9 cellular contexts compared by ENCODE assay signal in genomic region chr11:57567210-57567511, GRCh38. TPM values are rescaled to one million over a fixed set of nuclear protein-coding genes. Genes with fewer than 3 reads are reported as not detected.
DNase-seq lines count a peak whose midpoint lies in the region; ATAC-seq and TF ChIP-seq lines count a peak whose summit lies in the region.
"Had no signal": no experiment of that assay in that cellular context is flagged by ENCODE, and none has a peak within 500 bp of the region (broad histone marks: within the 10 kb centered on the region; RNA-seq: fewer than 3 reads in every experiment).

No MANE protein-coding gene starts in this region.

- no peaks in the 10 kb centered on the region for H3K9me3 ChIP-seq in CD4-positive, CD25-positive, alpha-beta regulatory T cell (ENCODE audit: control insufficient read depth in 2 of 2, low read length in 2 of 2)

- ATAC-seq in CD4-positive, CD25-positive, alpha-beta regulatory T cell (ENCODE audit: low read depth in 2 of 2): no peak
- ATAC-seq in GM21381 (IDR thresholded peaks at IDR 0.05; ENCODE audit: unreplicated experiment): peak; percentile 4

- H3K36me3 Mint-ChIP-seq in CD4-positive, CD25-positive, alpha-beta regulatory T cell: peaks cover 9% of the 10 kb centered on the region

- peak overlapping the region; percentile 98 for H3K4me3 ChIP-seq in CD4-positive, CD25-positive, alpha-beta regulatory T cell (ENCODE audit: low read depth, low read length)
- peak overlapping the region; percentile 83 for H3K4me3 ChIP-seq in brain microvascular endothelial cell (ENCODE audit: low read depth, low read length)

- H3K27ac Mint-ChIP-seq in CD4-positive, CD25-positive, alpha-beta regulatory T cell: peak overlapping the region; percentile 95 to 97 (median 96)

- peaks cover 0 to 1% (median 0%) of the 10 kb centered on the region in 7 donors for H3K9me3 Mint-ChIP-seq in CD4-positive, CD25-positive, alpha-beta regulatory T cell

- H3K36me3 ChIP-seq in CD4-positive, CD25-positive, alpha-beta regulatory T cell (ENCODE audit: control insufficient read depth, insufficient read depth, low read length): peaks cover 4% of the 10 kb centered on the region
- H3K36me3 ChIP-seq in brain microvascular endothelial cell (replicated peaks): no peaks in the 10 kb centered on the region

- in situ Hi-C loops in brain microvascular endothelial cell (cut with HindIII; ENCODE audit: low pct_ligation_motif_present, low sequenced_read_pairs): loop anchor here (10.0 kb wide), 1 partner anchor 78 kb away; the partner anchor contains the start of gene YPEL4

- DNase-seq in CD4-positive, CD25-positive, alpha-beta regulatory T cell: peak; percentile 25 to 63 (median 45)
- peak; percentile 13 for DNase-seq in NOMO-1 treated with dmso at 0.1 percent for 144 hours (lab: John Stamatoyannopoulos, UW; ENCODE audit: unreplicated experiment)
- peak; percentile 7 for DNase-seq in brain microvascular endothelial cell
- DNase-seq in superior temporal gyrus (ENCODE audit: extremely low spot score): peak; percentile 42
- no peak for DNase-seq in dedifferentiated amniotic fluid mesenchymal stem cell (ENCODE audit: extremely low spot score)
- DNase-seq in cerebellar cortex (ENCODE audit: low spot score): no peak

- H3K27ac ChIP-seq in CD4-positive, CD25-positive, alpha-beta regulatory T cell (ENCODE audit: insufficient read depth, low read length, poor library complexity, severe bottlenecking): peak overlapping the region; percentile 86
- H3K27ac ChIP-seq in brain microvascular endothelial cell (no peak overlapping the region), layer of hippocampus (ENCODE audit: low read depth, low read length) (peak overlapping the region; percentile 77)

- H3K27me3 ChIP-seq in CD4-positive, CD25-positive, alpha-beta regulatory T cell (ENCODE audit: control insufficient read depth, insufficient read depth, low read length): no peaks in the 10 kb centered on the region
- H3K27me3 ChIP-seq in brain microvascular endothelial cell (replicated peaks) (no peaks in the 10 kb centered on the region), layer of hippocampus (ENCODE audit: control insufficient read depth, insufficient read depth, low read length) (no peaks in the 10 kb centered on the region)

- no peak for TF ChIP-seq CTCF in brain microvascular endothelial cell (IDR thresholded peaks at IDR 0.05; ENCODE audit: low read depth, low read length, missing control alignments)

- no peaks in the 10 kb centered on the region for H3K27me3 Mint-ChIP-seq in CD4-positive, CD25-positive, alpha-beta regulatory T cell

- peak overlapping the region; percentile 96 to 98 (median 96) for H3K4me3 Mint-ChIP-seq in CD4-positive, CD25-positive, alpha-beta regulatory T cell

- H3K4me1 Mint-ChIP-seq in CD4-positive, CD25-positive, alpha-beta regulatory T cell: peaks cover 10 to 59% (median 41%) of the 10 kb centered on the region in 4 donors

- H3K4me1 ChIP-seq in CD4-positive, CD25-positive, alpha-beta regulatory T cell (ENCODE audit: control insufficient read depth, insufficient read depth, low read length, poor library complexity, severe bottlenecking): peaks cover 41% of the 10 kb centered on the region

RNA-seq across cellular contexts. Expression of gene UBE2L6, which starts 0.3 kb away (rescaled TPM):
- 103 TPM for total RNA-seq in CD4-positive, CD25-positive, alpha-beta regulatory T cell
- polyA plus RNA-seq in CD4-positive, CD25-positive, alpha-beta regulatory T cell: 100 to 1,000 TPM; 277 to 406 (median 320) TPM

RNA-seq across cellular contexts. Expression of gene SMTNL1, which starts 29.8 kb away (rescaled TPM):
- not detected for total RNA-seq in CD4-positive, CD25-positive, alpha-beta regulatory T cell
- polyA plus RNA-seq in CD4-positive, CD25-positive, alpha-beta regulatory T cell: under 1 TPM in 2 of 4 donors, not detected in 2; 0.21 to 0.36 TPM
- total RNA-seq: RPMI7951 had no signal

RNA-seq across cellular contexts. Expression of gene SERPING1, which starts 30.3 kb away (rescaled TPM):
- 1.1 TPM for total RNA-seq in CD4-positive, CD25-positive, alpha-beta regulatory T cell
- polyA plus RNA-seq in CD4-positive, CD25-positive, alpha-beta regulatory T cell: not detected

RNA-seq across cellular contexts. Expression of gene TIMM10, which starts 36.6 kb away (rescaled TPM):
- 21.2 TPM for total RNA-seq in CD4-positive, CD25-positive, alpha-beta regulatory T cell
- 10 to 100 TPM; 52.1 to 84.7 (median 65.7) TPM for polyA plus RNA-seq in CD4-positive, CD25-positive, alpha-beta regulatory T cell

RNA-seq across cellular contexts. Expression of gene SLC43A1, which starts 51.7 kb away (rescaled TPM):
- total RNA-seq in CD4-positive, CD25-positive, alpha-beta regulatory T cell: 12.8 TPM
- polyA plus RNA-seq in CD4-positive, CD25-positive, alpha-beta regulatory T cell: 10 to 100 TPM; 22.9 to 29.9 (median 26.2) TPM

Comparison
In these comparisons a context has a peak if more than half of its experiments do, and no peak if none do; other contexts are left out.
1. DNase-seq: peak in CD4-positive, CD25-positive, alpha-beta regulatory T cell (3 of 3), NOMO-1 treated with dmso at 0.1 percent for 144 hours (single experiment), brain microvascular endothelial cell (single experiment) and superior temporal gyrus (single experiment); none in dedifferentiated amniotic fluid mesenchymal stem cell (single experiment) and cerebellar cortex (single experiment).